In genomic region chr6:112029045-112029822, GRCh38 we compare ENCODE assay signal across 8 cellular contexts.
DNase-seq lines count a peak whose midpoint lies in the region; ATAC-seq and TF ChIP-seq lines count a peak whose summit lies in the region.

No MANE protein-coding gene starts in this region.

- ATAC-seq in GM19372 (IDR thresholded peaks at IDR 0.05; ENCODE audit: low read depth, unreplicated experiment): peak; percentile 75
- no peak for ATAC-seq in GM19035 (IDR thresholded peaks at IDR 0.05; ENCODE audit: unreplicated experiment)

- DNase-seq in AG09319 (ENCODE audit: extremely low read depth, low read depth) (no peak), NCI-H1092 (lab: John Stamatoyannopoulos, UW) (peak; percentile 25), amygdala (lab: John Stamatoyannopoulos, UW) (peak in 31 of 56 donors; percentile 2 to 76 (median 16)), iPS-NIHi7 (ENCODE audit: extremely low spot score) (peak; percentile 75)
- DNase-seq in T-helper 2 cell treated with Interferon-gamma antibody and Interleukin-4, amounts not matched to agents 5 μg/mL and 100 μg/mL, for 36 hours (ENCODE audit: low spot score): peak; percentile 58
- DNase-seq in stimulated activated CD4-positive, alpha-beta T cell treated with anti-CD3 and anti-CD28 coated beads, Interleukin-1b, Interleukin-23, amount 100 ng/mL, for 4 hours (ENCODE audit: low read depth in 2 of 2): peak; percentile 58 to 67

- H3K27me3 Mint-ChIP-seq in T-helper 2 cell treated with Interferon-gamma antibody and Interleukin-4, amounts not matched to agents 5 μg/mL and 100 μg/mL, for 36 hours (ENCODE audit: low read depth): no peaks in the 10 kb centered on the region

- H3K27ac Mint-ChIP-seq in T-helper 2 cell treated with Interferon-gamma antibody and Interleukin-4, amounts not matched to agents 5 μg/mL and 100 μg/mL, for 36 hours: peak overlapping the region; percentile 93

- H3K4me3 Mint-ChIP-seq in T-helper 2 cell treated with Interferon-gamma antibody and Interleukin-4, amounts not matched to agents 5 μg/mL and 100 μg/mL, for 36 hours: peak overlapping the region; percentile 78

- H3K4me1 Mint-ChIP-seq in T-helper 2 cell treated with Interferon-gamma antibody and Interleukin-4, amounts not matched to agents 5 μg/mL and 100 μg/mL, for 36 hours (ENCODE audit: low read depth): peaks cover 59% of the 10 kb centered on the region

- TF ChIP-seq CTCF in AG09319 (IDR thresholded peaks at IDR 0.05; ENCODE audit: low read depth, low read length): peak; percentile 50

- H3K36me3 Mint-ChIP-seq in T-helper 2 cell treated with Interferon-gamma antibody and Interleukin-4, amounts not matched to agents 5 μg/mL and 100 μg/mL, for 36 hours (ENCODE audit: low read depth): peaks cover 14% of the 10 kb centered on the region

- H3K9me3 Mint-ChIP-seq in T-helper 2 cell treated with Interferon-gamma antibody and Interleukin-4, amounts not matched to agents 5 μg/mL and 100 μg/mL, for 36 hours: peaks cover 10% of the 10 kb centered on the region
